Comparison of ENCODE assay signal across 18 cellular contexts in the genomic region with DNA sequence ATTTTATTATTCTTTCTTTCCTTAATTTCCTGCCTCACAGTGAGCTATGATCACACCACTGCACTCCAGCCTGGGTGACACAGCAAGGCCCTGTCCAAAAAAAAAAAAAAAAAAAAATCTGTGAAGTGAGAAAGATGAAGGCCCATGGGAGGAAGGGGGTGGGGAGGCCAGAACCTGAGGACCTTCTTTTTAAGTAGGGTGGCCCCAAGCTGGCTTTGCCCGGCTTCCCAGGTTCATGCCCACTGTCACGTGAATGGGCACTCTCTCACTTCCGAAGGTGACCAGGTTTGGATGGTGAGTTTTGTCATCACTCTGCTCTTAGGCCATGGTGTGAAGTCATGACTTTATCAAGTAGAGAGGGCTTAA.
DNase-seq lines count a peak whose midpoint lies in the region; ATAC-seq, FAIRE-seq and TF ChIP-seq lines count a peak whose summit lies in the region.
"Had no signal": no experiment of that assay in that cellular context is flagged by ENCODE, and none has a peak within 500 bp of the region (broad histone marks: within the 10 kb centered on the region; RNA-seq: fewer than 3 reads in every experiment).

No MANE protein-coding gene starts in this region.

- TF ChIP-seq RAD21 in HepG2 (CRISPR knock-in tag; IDR thresholded peaks at IDR 0.05), result no peak

- no peak overlapping the region for H3K4me2 ChIP-seq in HepG2 (ENCODE audit: low read depth, low read length)

- no peak for TF ChIP-seq EP300 in HepG2 (IDR thresholded peaks at IDR 0.05; ENCODE audit: low read depth in 2 of 2, low read length in 2 of 2)
- no peak for TF ChIP-seq EP300 in HepG2 (CRISPR knock-in tag; IDR thresholded peaks at IDR 0.05; ENCODE audit: borderline replicate concordance)

- intact Hi-C loops in left ventricle myocardium inferior (cut with micrococcal nuclease) (no loop called here), Right ventricle myocardium superior (cut with DNase I) (no loop called here), HepG2 (cut with micrococcal nuclease; ENCODE audit: unreplicated experiment) (no loop called here), sciatic nerve (cut with DNase I) (loop anchor here (10.0 kb wide), 1 partner anchor 69 kb away; no protein-coding TSS in a partner anchor), prostate gland (cut with DNase I) (no loop called here)

- POLR2A ChIA-PET in HepG2 (lab: Yijun Ruan, JAX), result interaction anchor here (0.8 kb wide), 1 partner anchor 40 kb away, joined by 3 read pairs; no protein-coding TSS in a partner anchor

- CTCF ChIA-PET in HepG2 (lab: Yijun Ruan, JAX; ENCODE audit: low intra/inter-chr PET ratio, low total read pairs), result no interaction called here

- H3K36me3 ChIP-seq in left ventricle myocardium inferior (no peaks in the 10 kb centered on the region), HepG2 (replicated peaks in 1 of 2; ENCODE audit: control insufficient read depth in 1 of 2, insufficient read depth in 2 of 2, low read length in 2 of 2) (no peaks in the 10 kb centered on the region), prostate gland (no peaks in the 10 kb centered on the region)

- DNase-seq in left ventricle myocardium inferior (no peak), Right ventricle myocardium superior (no peak), HepG2 (ENCODE audit: low spot score) (no peak), sciatic nerve (ENCODE audit: low spot score) (peak; percentile 53), prostate gland (ENCODE audit: low spot score) (no peak)
- DNase-seq: CD4-positive, alpha-beta T cell; DND-41; Karpas-422; natural killer cell; NCI-H1092 treated with DMSO at 0.1 percent for 48 hours; NCI-H774; stimulated activated CD4-positive, alpha-beta T cell treated with anti-CD3 and anti-CD28 coated beads, Interleukin-2, amount 100 ng/mL, for 48 hours had no signal

- 85% methylated on average over 3 of the region's 3 CpGs for WGBS in HepG2 (ENCODE audit: low lambda C conversion rate)
- 97% methylated on average over 3 of the region's 3 CpGs for WGBS in prostate gland

- H3K79me2 ChIP-seq in HepG2 (ENCODE audit: insufficient read depth, low read length), result no peaks in the 10 kb centered on the region

- H3K27me3 ChIP-seq in left ventricle myocardium inferior (ENCODE audit: low read depth) (peaks cover 73% of the 10 kb centered on the region), HepG2 (ENCODE audit: control insufficient read depth in 1 of 2, insufficient read depth in 2 of 2, low read length in 2 of 2) (no peaks in the 10 kb centered on the region), prostate gland (replicated peaks; ENCODE audit: insufficient read depth) (no peaks in the 10 kb centered on the region)

- H3K9ac ChIP-seq in HepG2 (ENCODE audit: insufficient read depth, low read depth, low read length), result no peak overlapping the region

- no peak for FAIRE-seq in HepG2 (lab: Jason Lieb, UNC)
- FAIRE-seq: A204.1, bronchial epithelial cell had no signal

- no peak overlapping the region for H2AFZ ChIP-seq in HepG2 (ENCODE audit: low read length)

- no peak for ATAC-seq in Right ventricle myocardium superior (ENCODE audit: poor library complexity)
- no peak for ATAC-seq in HepG2
- ATAC-seq in sciatic nerve, result no peak
- no peak for ATAC-seq in esophagus mucosa
- no peak for ATAC-seq in GM21723 (IDR thresholded peaks at IDR 0.05; ENCODE audit: unreplicated experiment)
- no peak for ATAC-seq in HG03139 (IDR thresholded peaks at IDR 0.05; ENCODE audit: unreplicated experiment)
- ATAC-seq: natural killer cell, Panc1 had no signal

- H3K4me3 ChIP-seq in left ventricle myocardium inferior, result peak overlapping the region; percentile 70
- H3K4me3 ChIP-seq in HepG2 (replicated peaks in 1 of 3; ENCODE audit: insufficient read depth in 1 of 3, low read depth in 2 of 3, low read length in 3 of 3), result no peak overlapping the region
- no peak overlapping the region for H3K4me3 ChIP-seq in prostate gland

- H3K4me1 ChIP-seq in left ventricle myocardium inferior, result peaks cover 22% of the 10 kb centered on the region
- peaks cover 26% of the 10 kb centered on the region for H3K4me1 ChIP-seq in HepG2 (ENCODE audit: insufficient read depth, low read length)
- H3K4me1 ChIP-seq in prostate gland (replicated peaks), result no peaks in the 10 kb centered on the region

- H3K27ac ChIP-seq in left ventricle myocardium inferior (replicated peaks) (peak overlapping the region; percentile 83), HepG2 (ENCODE audit: extremely low read length, insufficient read depth, low read length) (no peak overlapping the region), prostate gland (no peak overlapping the region)

- no peak for TF ChIP-seq POLR2A in HepG2 (IDR thresholded peaks at IDR 0.05; ENCODE audit: insufficient read depth in 1 of 2, low read depth in 2 of 2, low read length in 2 of 2)
- no peak for TF ChIP-seq POLR2A in prostate gland (IDR thresholded peaks at IDR 0.05)

- in situ Hi-C loops in HepG2 (cut with HindIII; ENCODE audit: extremely low pct_ligation_motif_present, low pct_unique_long_range_greater_than_20kb), result no loop called here

- no peaks in the 10 kb centered on the region for H4K20me1 ChIP-seq in HepG2 (ENCODE audit: insufficient read depth, low read length)

- TF ChIP-seq CTCF in left ventricle myocardium inferior (IDR thresholded peaks at IDR 0.05; ENCODE audit: borderline replicate concordance), result no peak
- no peak for TF ChIP-seq CTCF in HepG2 (CRISPR knock-in tag; IDR thresholded peaks at IDR 0.05)
- no peak for TF ChIP-seq CTCF in prostate gland (IDR thresholded peaks at IDR 0.05)

- BruUV-seq in HepG2 (replicated peaks; lab: Mats Ljungman, UMichigan), result no TSS peak

- H3K9me3 ChIP-seq in left ventricle myocardium inferior (replicated peaks) (peaks cover 33% of the 10 kb centered on the region), HepG2 (ENCODE audit: low read length) (peaks cover 22% of the 10 kb centered on the region), prostate gland (no peaks in the 10 kb centered on the region)

TF ChIP-seq in HepG2, 621 proteins besides CTCF, POLR2A, EP300 and RAD21:
- TF ChIP-seq, protein P1, sequence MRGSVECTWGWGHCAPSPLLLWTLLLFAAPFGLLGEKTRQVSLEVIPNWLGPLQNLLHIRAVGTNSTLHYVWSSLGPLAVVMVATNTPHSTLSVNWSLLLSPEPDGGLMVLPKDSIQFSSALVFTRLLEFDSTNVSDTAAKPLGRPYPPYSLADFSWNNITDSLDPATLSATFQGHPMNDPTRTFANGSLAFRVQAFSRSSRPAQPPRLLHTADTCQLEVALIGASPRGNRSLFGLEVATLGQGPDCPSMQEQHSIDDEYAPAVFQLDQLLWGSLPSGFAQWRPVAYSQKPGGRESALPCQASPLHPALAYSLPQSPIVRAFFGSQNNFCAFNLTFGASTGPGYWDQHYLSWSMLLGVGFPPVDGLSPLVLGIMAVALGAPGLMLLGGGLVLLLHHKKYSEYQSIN (CRISPR knock-in tag; IDR thresholded peaks at IDR 0.05; ENCODE audit: borderline replicate concordance), result no peak
- no peak for TF ChIP-seq SNAPC2 (CRISPR knock-in tag; IDR thresholded peaks at IDR 0.05)
- 0 out of 2 replicates have a peak, but pooled peaks have one; percentile 9 for TF ChIP-seq ZFY (CRISPR knock-in tag; IDR thresholded peaks at IDR 0.05)
